8 cellular contexts compared by ENCODE assay signal in genomic region chr3:48919215-48920138, GRCh38. TPM values are rescaled to one million over a fixed set of nuclear protein-coding genes. Genes with fewer than 3 reads are reported as not detected.
DNase-seq lines count a peak whose midpoint lies in the region; ATAC-seq and TF ChIP-seq lines count a peak whose summit lies in the region.

No MANE protein-coding gene starts in this region.

- H3K4me3 ChIP-seq in esophagus muscularis mucosa (peak overlapping the region; percentile 76 to 89 (median 82)), testis (peak overlapping the region; percentile 83 to 91)

- H3K36me3 ChIP-seq in esophagus muscularis mucosa (peaks cover 9 to 30% (median 15%) of the 10 kb centered on the region in 4 donors), testis (ENCODE audit: low read depth, missing control alignments) (no peaks in the 10 kb centered on the region)

- peaks cover 9% of the 10 kb centered on the region for H3K36me3 Mint-ChIP-seq in nephron (ENCODE audit: low read depth)

- H3K27me3 Mint-ChIP-seq in nephron (ENCODE audit: low read depth), result no peaks in the 10 kb centered on the region

- H3K4me1 ChIP-seq in esophagus muscularis mucosa, result peaks cover 27 to 43% (median 38%) of the 10 kb centered on the region in 4 donors
- peaks cover 5% of the 10 kb centered on the region for H3K4me1 ChIP-seq in testis

- no peaks in the 10 kb centered on the region for H3K9me3 Mint-ChIP-seq in nephron

- no peaks in the 10 kb centered on the region for H3K27me3 ChIP-seq in esophagus muscularis mucosa
- no peaks in the 10 kb centered on the region for H3K27me3 ChIP-seq in testis

- ATAC-seq in HG02943 (IDR thresholded peaks at IDR 0.05; ENCODE audit: low read depth, unreplicated experiment), result peak; percentile 5

- peaks cover 14% of the 10 kb centered on the region for H3K4me1 Mint-ChIP-seq in nephron

- TF ChIP-seq POLR2A in esophagus muscularis mucosa (IDR thresholded peaks at IDR 0.05; ENCODE audit: low read depth) (no peak), testis (IDR thresholded peaks at IDR 0.05) (no peak)

- WGBS in esophagus muscularis mucosa, result 2% methylated on average over 16 of the region's 54 CpGs
- 0 to 2% methylated on average over 41 to 54 of the region's 54 CpGs for WGBS in testis, 2 donors

- H3K9me3 ChIP-seq in esophagus muscularis mucosa, result no peaks in the 10 kb centered on the region
- no peaks in the 10 kb centered on the region for H3K9me3 ChIP-seq in testis

- TF ChIP-seq EP300 in esophagus muscularis mucosa (IDR thresholded peaks at IDR 0.05), result no peak

- intact Hi-C loops in esophagus muscularis mucosa (cut with DNase I), result loop anchor here (2.0 to 5.0 kb wide), 2 partner anchors 21 to 72 kb away; partner anchors contain the start of genes PRKAR2A and SLC25A20
- intact Hi-C loops in testis (cut with DNase I; ENCODE audit: low total_unique reads), result no loop called here

- H3K27ac ChIP-seq in esophagus muscularis mucosa (replicated peaks in 1 of 4), result peak overlapping the region; percentile 88 to 98 (median 94)
- peak overlapping the region; percentile 84 to 97 for H3K27ac ChIP-seq in testis

- DNase-seq in NCI-H1417 (lab: John Stamatoyannopoulos, UW), result peak; percentile 1 to 71 (median 5)
- DNase-seq in NCI-H1417 treated with DMSO at 0.1 percent for 48 hours (lab: John Stamatoyannopoulos, UW), result no peak
- peak; percentile 49 to 56 for DNase-seq in NOMO-1 (lab: John Stamatoyannopoulos, UW; ENCODE audit: unreplicated experiment in 2 of 2)
- peak; percentile 21 for DNase-seq in activated T-cell treated with anti-CD3 and anti-CD28 coated beads for 4 hours
- DNase-seq in esophagus muscularis mucosa (ENCODE audit: extremely low spot score), result peak; percentile 92
- DNase-seq in testis, result peak; percentile 44

- TF ChIP-seq CTCF in esophagus muscularis mucosa (IDR thresholded peaks at IDR 0.05) (no peak), nephron (IDR thresholded peaks at IDR 0.05; ENCODE audit: unreplicated experiment in 3 of 3) (no peak), testis (IDR thresholded peaks at IDR 0.05) (no peak)

- peak overlapping the region; percentile 94 to 99 (median 98) for H3K27ac Mint-ChIP-seq in nephron

- H3K4me3 Mint-ChIP-seq in nephron, result peak overlapping the region; percentile 91 to 97 (median 91)

RNA-seq across cellular contexts. Expression of gene ARIH2, which starts 0.8 kb away (rescaled TPM):
- 100 to 1,000 TPM in 1 of 4 donors, 10 to 100 TPM in 3; 78.9 to 109 (median 97.5) TPM for total RNA-seq in esophagus muscularis mucosa
- 100 to 1,000 TPM; 127 to 157 TPM for total RNA-seq in testis
- polyA plus RNA-seq in testis (ENCODE audit: insufficient read depth, low read depth, low replicate concordance), result 106 TPM

RNA-seq across cellular contexts. Expression of gene SLC25A20, which starts 20.8 kb away (rescaled TPM):
- total RNA-seq in esophagus muscularis mucosa, result 10 to 100 TPM; 13.3 to 34.6 (median 21.8) TPM
- total RNA-seq in testis, result 10 to 100 TPM; 13.0 to 15.7 TPM
- polyA plus RNA-seq in testis (ENCODE audit: insufficient read depth, low read depth, low replicate concordance), result 19.6 TPM
